25 cellular contexts compared by ENCODE assay signal in genomic region chr13:91739751-91740150, GRCh38.
"Had no signal": no experiment of that assay in that cellular context is flagged by ENCODE, and none has a peak within 500 bp of the region (broad histone marks: within the 10 kb centered on the region; RNA-seq: fewer than 3 reads in every experiment).

No MANE protein-coding gene starts in this region.

- H3K4me3 ChIP-seq: left ventricle myocardium inferior, ovary, psoas muscle, right atrium auricular region, thoracic aorta, vagina had no signal

- H3K36me3 Mint-ChIP-seq: natural killer cell treated with Interleukin-12 subunit alpha and Interleukin-12 subunit beta and Interleukin-15 and Interleukin-18, amount 100 ng/mL, for 72 hours; type B pancreatic cell had no signal

- H3K27ac Mint-ChIP-seq: activated B cell treated with CpG ODN at 0.5 μM for 24 hours; activated CD4-positive, alpha-beta T cell treated with anti-CD3 and anti-CD28 coated beads for 36 hours; activated naive CD4-positive, alpha-beta T cell treated with anti-CD3 and anti-CD28 coated beads for 36 hours; activated T-cell treated with anti-CD3 and anti-CD28 coated beads, Interleukin-2, amount 50 U/mL, for 24 hours; activated T-helper 17 cell treated with anti-CD3 and anti-CD28 coated beads, Interleukin-2, amount 50 U/mL, for 72 hours; natural killer cell treated with Interleukin-12 subunit alpha and Interleukin-12 subunit beta and Interleukin-15 and Interleukin-18, amount 100 ng/mL, for 72 hours; type B pancreatic cell had no signal

- DNase-seq: activated B cell treated with CpG ODN at 0.5 μM for 24 hours; activated CD4-positive, alpha-beta T cell treated with anti-CD3 and anti-CD28 coated beads for 36 hours; activated CD4-positive, alpha-beta T cell treated with anti-CD3 and anti-CD28 coated beads, Interleukin-2, amount 50 U/mL, for 4 hours; activated CD8-positive, alpha-beta memory T cell treated with anti-CD3 and anti-CD28 coated beads for 24 hours; activated CD8-positive, alpha-beta memory T cell treated with anti-CD3 and anti-CD28 coated beads, Interleukin-2, amount 50 U/mL, for 4 hours; activated naive CD4-positive, alpha-beta T cell treated with anti-CD3 and anti-CD28 coated beads for 36 hours; activated T-cell treated with anti-CD3 and anti-CD28 coated beads, Interleukin-2, amount 50 U/mL, for 24 hours; amygdala; cerebellar nuclear complex; cortex of kidney; foreskin keratinocyte; left ventricle myocardium inferior; mammary epithelial cell; midbrain; ovary; psoas muscle; stimulated activated CD4-positive, alpha-beta T cell treated with anti-CD3 and anti-CD28 coated beads, Interleukin-4, amount 100 ng/mL, for 24 hours; stimulated activated naive CD4-positive, alpha-beta T cell treated with Interleukin-2 at 50 U/mL for 16 hours had no signal

- H3K9me3 Mint-ChIP-seq: activated B cell treated with CpG ODN at 0.5 μM for 24 hours; activated naive CD4-positive, alpha-beta T cell treated with anti-CD3 and anti-CD28 coated beads for 36 hours; activated T-cell treated with anti-CD3 and anti-CD28 coated beads, Interleukin-2, amount 50 U/mL, for 24 hours; activated T-helper 17 cell treated with anti-CD3 and anti-CD28 coated beads, Interleukin-2, amount 50 U/mL, for 72 hours had no signal

- H3K4me3 Mint-ChIP-seq: activated B cell treated with CpG ODN at 0.5 μM for 24 hours; activated CD4-positive, alpha-beta T cell treated with anti-CD3 and anti-CD28 coated beads for 36 hours; activated naive CD4-positive, alpha-beta T cell treated with anti-CD3 and anti-CD28 coated beads for 36 hours; activated T-cell treated with anti-CD3 and anti-CD28 coated beads, Interleukin-2, amount 50 U/mL, for 24 hours; activated T-helper 17 cell treated with anti-CD3 and anti-CD28 coated beads, Interleukin-2, amount 50 U/mL, for 72 hours; natural killer cell treated with Interleukin-12 subunit alpha and Interleukin-12 subunit beta and Interleukin-15 and Interleukin-18, amount 100 ng/mL, for 72 hours; type B pancreatic cell had no signal

- H3K4me1 ChIP-seq: foreskin keratinocyte, psoas muscle, right atrium auricular region, vagina had no signal

- H3K27me3 ChIP-seq: foreskin keratinocyte, neutrophil, ovary, right atrium auricular region, vagina had no signal

- H3K4me1 Mint-ChIP-seq: activated B cell treated with CpG ODN at 0.5 μM for 24 hours; activated CD4-positive, alpha-beta T cell treated with anti-CD3 and anti-CD28 coated beads for 36 hours; activated T-helper 17 cell treated with anti-CD3 and anti-CD28 coated beads, Interleukin-2, amount 50 U/mL, for 72 hours had no signal

- ATAC-seq: activated CD4-positive, alpha-beta T cell treated with anti-CD3 and anti-CD28 coated beads for 36 hours; activated T-helper 17 cell treated with anti-CD3 and anti-CD28 coated beads, Interleukin-2, amount 50 U/mL, for 72 hours; foreskin keratinocyte; natural killer cell treated with Interleukin-12 subunit alpha and Interleukin-12 subunit beta and Interleukin-15 and Interleukin-18, amount 100 ng/mL, for 72 hours; psoas muscle had no signal

- H3K9me3 ChIP-seq: neutrophil, ovary, psoas muscle, thoracic aorta, vagina had no signal

- H3K36me3 ChIP-seq: left ventricle myocardium inferior, neutrophil, ovary, right atrium auricular region, thoracic aorta, vagina had no signal

- H3K27me3 Mint-ChIP-seq: activated B cell treated with CpG ODN at 0.5 μM for 24 hours; activated T-cell treated with anti-CD3 and anti-CD28 coated beads, Interleukin-2, amount 50 U/mL, for 24 hours; natural killer cell treated with Interleukin-12 subunit alpha and Interleukin-12 subunit beta and Interleukin-15 and Interleukin-18, amount 100 ng/mL, for 72 hours had no signal

- H3K27ac ChIP-seq: foreskin keratinocyte, left ventricle myocardium inferior, neutrophil, ovary, psoas muscle, right atrium auricular region, thoracic aorta, vagina had no signal
